Comparison of ENCODE assay signal across 8 cellular contexts in genomic region chr2:219442206-219443015, GRCh38. TPM values are rescaled to one million over a fixed set of nuclear protein-coding genes. Genes with fewer than 3 reads are reported as not detected.
DNase-seq lines count a peak whose midpoint lies in the region; ATAC-seq and TF ChIP-seq lines count a peak whose summit lies in the region.

No MANE protein-coding gene starts in this region.

- H3K4me3 Mint-ChIP-seq in CD8-positive, alpha-beta memory T cell = peak overlapping the region; percentile 75 to 82 (median 77)
- H3K4me3 Mint-ChIP-seq in endodermal cell = peak overlapping the region; percentile 60
- peak overlapping the region; percentile 75 for H3K4me3 Mint-ChIP-seq in osteocyte (ENCODE audit: unreplicated experiment)

- no peak for ATAC-seq in activated CD4-positive, CD25-positive, alpha-beta regulatory T cell treated with anti-CD3 and anti-CD28 coated beads, Interleukin-2, amount 50 U/mL, for 24 hours
- ATAC-seq in GM18520 (IDR thresholded peaks at IDR 0.05; ENCODE audit: unreplicated experiment) = no peak

- no peaks in the 10 kb centered on the region for H3K9me3 Mint-ChIP-seq in CD8-positive, alpha-beta memory T cell
- H3K9me3 Mint-ChIP-seq in endodermal cell = no peaks in the 10 kb centered on the region
- no peaks in the 10 kb centered on the region for H3K9me3 Mint-ChIP-seq in osteocyte (ENCODE audit: unreplicated experiment)

- no peak overlapping the region for H3K9ac ChIP-seq in endodermal cell (ENCODE audit: extremely low read depth, low read length, poor library complexity, severe bottlenecking)

- no peak for TF ChIP-seq CTCF in endodermal cell (conservative IDR thresholded peaks at IDR 0.05)
- TF ChIP-seq CTCF in osteocyte (IDR thresholded peaks at IDR 0.05) = no peak

- CTCF ChIA-PET in CD8-positive, alpha-beta memory T cell (lab: Charles Lee) = interaction anchor here (1.6 kb wide), 1 partner anchor 87 kb away, joined by 6 read pairs; no protein-coding TSS in a partner anchor

- peaks cover 4% of the 10 kb centered on the region for H3K27me3 ChIP-seq in CD8-positive, alpha-beta memory T cell (ENCODE audit: insufficient read depth, low read length, poor library complexity, severe bottlenecking)
- peaks cover 36% of the 10 kb centered on the region for H3K27me3 ChIP-seq in endodermal cell (ENCODE audit: control insufficient read depth, insufficient read depth, low read length, poor library complexity, severe bottlenecking)

- peaks cover 12 to 18% (median 15%) of the 10 kb centered on the region in 3 donors for H3K4me1 Mint-ChIP-seq in CD8-positive, alpha-beta memory T cell
- H3K4me1 Mint-ChIP-seq in endodermal cell (peaks cover 13% of the 10 kb centered on the region), osteocyte (ENCODE audit: unreplicated experiment) (peaks cover 34% of the 10 kb centered on the region)

- no peaks in the 10 kb centered on the region for H3K4me1 ChIP-seq in CD8-positive, alpha-beta memory T cell (ENCODE audit: insufficient read depth, low read length)
- H3K4me1 ChIP-seq in endodermal cell (ENCODE audit: control insufficient read depth, insufficient read depth, low read length) = no peaks in the 10 kb centered on the region

- 9 to 11% methylated on average over 12 to 45 of the region's 45 CpGs for WGBS in endodermal cell (ENCODE audit: insufficient coverage in 1 of 2, insufficient read length in 1 of 2), 2 experiments

- no peak for DNase-seq in CD8-positive, alpha-beta memory T cell
- peak; percentile 28 for DNase-seq in NCI-H69 (lab: John Stamatoyannopoulos, UW)
- peak; percentile 69 for DNase-seq in endodermal cell
- no peak for DNase-seq in osteocyte (ENCODE audit: extremely low spot score, unreplicated experiment)
- DNase-seq in dedifferentiated amniotic fluid mesenchymal stem cell (ENCODE audit: extremely low spot score) = no peak
- no peak for DNase-seq in UCSD-AML1 (lab: John Stamatoyannopoulos, UW; ENCODE audit: unreplicated experiment)

- H3K36me3 ChIP-seq in CD8-positive, alpha-beta memory T cell (ENCODE audit: insufficient read depth, low read length) = no peaks in the 10 kb centered on the region
- no peaks in the 10 kb centered on the region for H3K36me3 ChIP-seq in endodermal cell (ENCODE audit: control insufficient read depth, insufficient read depth, low read length)

- no peak overlapping the region for H3K4me3 ChIP-seq in CD8-positive, alpha-beta memory T cell (ENCODE audit: low read length)
- peak overlapping the region; percentile 64 for H3K4me3 ChIP-seq in endodermal cell (ENCODE audit: low read length)

- POLR2A ChIA-PET in CD8-positive, alpha-beta memory T cell (lab: Charles Lee) = no interaction called here

- H3K27ac ChIP-seq in CD8-positive, alpha-beta memory T cell (ENCODE audit: low read depth, low read length) = no peak overlapping the region
- no peak overlapping the region for H3K27ac ChIP-seq in endodermal cell (ENCODE audit: low read depth, low read length)

- peak overlapping the region in 3 of 8 donors; percentile 35 to 77 (median 66) for H3K27ac Mint-ChIP-seq in CD8-positive, alpha-beta memory T cell
- H3K27ac Mint-ChIP-seq in endodermal cell = no peak overlapping the region
- H3K27ac Mint-ChIP-seq in osteocyte (ENCODE audit: unreplicated experiment) = peak overlapping the region; percentile 63

- H3K9me3 ChIP-seq in CD8-positive, alpha-beta memory T cell (ENCODE audit: low read length) = no peaks in the 10 kb centered on the region
- no peaks in the 10 kb centered on the region for H3K9me3 ChIP-seq in endodermal cell (ENCODE audit: control insufficient read depth, low read length)

- H3K36me3 Mint-ChIP-seq in CD8-positive, alpha-beta memory T cell = no peaks in the 10 kb centered on the region
- no peaks in the 10 kb centered on the region for H3K36me3 Mint-ChIP-seq in endodermal cell (ENCODE audit: low read depth)
- H3K36me3 Mint-ChIP-seq in osteocyte (ENCODE audit: unreplicated experiment) = no peaks in the 10 kb centered on the region

- peaks cover 22 to 28% of the 10 kb centered on the region in 2 donors for H3K27me3 Mint-ChIP-seq in CD8-positive, alpha-beta memory T cell
- H3K27me3 Mint-ChIP-seq in endodermal cell (ENCODE audit: insufficient read depth) = peaks cover 62% of the 10 kb centered on the region
- no peaks in the 10 kb centered on the region for H3K27me3 Mint-ChIP-seq in osteocyte (ENCODE audit: unreplicated experiment)

RNA-seq across cellular contexts. Expression of gene SPEG, which starts 7.8 kb away (rescaled TPM):
- total RNA-seq in CD8-positive, alpha-beta memory T cell = 1 to 10 TPM in 1 of 2 experiments, under 1 TPM in 1; 0.94 to 1.0 TPM
- polyA plus RNA-seq in CD8-positive, alpha-beta memory T cell = 0.48 TPM
- 10 to 100 TPM; 23.1 to 29.8 TPM for total RNA-seq in endodermal cell
- polyA plus RNA-seq in endodermal cell (2013, experiment 1 of 2) = 42.6 TPM
- polyA plus RNA-seq in endodermal cell (2013, experiment 2 of 2) = 38.8 TPM
- total RNA-seq in osteocyte = 27.0 and 30.3 TPM in 2 replicates

RNA-seq across cellular contexts. Expression of gene DES, which starts 24.2 kb away (rescaled TPM):
- total RNA-seq in CD8-positive, alpha-beta memory T cell = not detected
- polyA plus RNA-seq in CD8-positive, alpha-beta memory T cell = not detected
- total RNA-seq in endodermal cell = 1 to 10 TPM; 1.1 to 3.5 TPM
- 0.96 TPM for polyA plus RNA-seq in endodermal cell (2013, experiment 1 of 2)
- 0.99 TPM for polyA plus RNA-seq in endodermal cell (2013, experiment 2 of 2)
- not detected in 2 replicates for total RNA-seq in osteocyte

RNA-seq across cellular contexts. Expression of gene DNPEP, which starts 54.7 kb away (rescaled TPM):
- 100 to 1,000 TPM; 112 to 116 TPM for total RNA-seq in CD8-positive, alpha-beta memory T cell
- polyA plus RNA-seq in CD8-positive, alpha-beta memory T cell = 69.1 TPM
- total RNA-seq in endodermal cell (10 to 100 TPM; 54.6 to 76.1 TPM), osteocyte (58.1 and 73.2 TPM in 2 replicates)
- 48.9 TPM for polyA plus RNA-seq in endodermal cell (2013, experiment 1 of 2)
- polyA plus RNA-seq in endodermal cell (2013, experiment 2 of 2) = 41.6 TPM

RNA-seq across cellular contexts. Expression of gene GMPPA, which starts 56.3 kb away (rescaled TPM):
- total RNA-seq in CD8-positive, alpha-beta memory T cell = 10 to 100 TPM; 36.9 to 37.1 TPM
- 32.5 TPM for polyA plus RNA-seq in CD8-positive, alpha-beta memory T cell
- total RNA-seq in endodermal cell (10 to 100 TPM; 36.9 to 38.2 TPM), osteocyte (41.4 and 42.5 TPM in 2 replicates)
- polyA plus RNA-seq in endodermal cell (2013, experiment 1 of 2) = 23.4 TPM
- 22.9 TPM for polyA plus RNA-seq in endodermal cell (2013, experiment 2 of 2)

Comparison
In these comparisons a context has a peak if more than half of its experiments do, and no peak if none do; other contexts are left out.
1. DNase-seq: peak in NCI-H69 (single experiment) and endodermal cell (single experiment); none in CD8-positive, alpha-beta memory T cell (0 of 5), osteocyte (single experiment), dedifferentiated amniotic fluid mesenchymal stem cell (single experiment) and UCSD-AML1 (single experiment).
2. RNA of gene SPEG, which starts 7.8 kb away (total RNA-seq): 27.0 to 30.3 TPM in osteocyte and 23.1 to 29.8 TPM in endodermal cell; 0.94 to 1.0 TPM in CD8-positive, alpha-beta memory T cell; every median in the first group is over 10 times any median in the second.
3. Peak in every context shown above with its lines, with median percentiles within 50 percentile points of each other: H3K4me3 Mint-ChIP-seq.